25 cellular contexts compared by ENCODE assay signal in genomic region chr7:133746305-133746704, GRCh38.
"Had no signal": no experiment of that assay in that cellular context is flagged by ENCODE, and none has a peak within 500 bp of the region (broad histone marks: within the 10 kb centered on the region; RNA-seq: fewer than 3 reads in every experiment).

No MANE protein-coding gene starts in this region.

- H3K27me3 ChIP-seq: dorsolateral prefrontal cortex, esophagus muscularis mucosa, left lung, stomach, testis, upper lobe of right lung had no signal

- H3K27ac Mint-ChIP-seq: activated naive CD8-positive, alpha-beta T cell; activated T-helper 1 cell treated with anti-CD3 and anti-CD28 coated beads, Interleukin-12 subunit alpha, Interleukin-12 subunit beta, Interleukin-2, Interleukin-4 antibody, amounts not matched to agents 30 ng/mL and 10 ng/mL and 1 ng/mL, durations not matched to agents 14 hours and 24 hours and 36 hours; brain; nephron progenitor cell; stimulated activated effector memory CD8-positive, alpha-beta T cell treated with anti-CD3 and anti-CD28 coated beads, Interleukin-12 subunit alpha, Interleukin-12 subunit beta, amount 100 ng/mL, for 72 hours had no signal

- H3K4me3 Mint-ChIP-seq: activated naive CD8-positive, alpha-beta T cell; activated T-helper 1 cell treated with anti-CD3 and anti-CD28 coated beads, Interleukin-12 subunit alpha, Interleukin-12 subunit beta, Interleukin-2, Interleukin-4 antibody, amounts not matched to agents 30 ng/mL and 10 ng/mL and 1 ng/mL, durations not matched to agents 14 hours and 24 hours and 36 hours; brain; nephron progenitor cell; stimulated activated effector memory CD8-positive, alpha-beta T cell treated with anti-CD3 and anti-CD28 coated beads, Interleukin-12 subunit alpha, Interleukin-12 subunit beta, amount 100 ng/mL, for 72 hours had no signal

- H3K27ac ChIP-seq: dorsolateral prefrontal cortex, esophagus muscularis mucosa, left lung, skin epidermis, stomach, testis, upper lobe of right lung, WERI-Rb-1 had no signal

- ATAC-seq: right cardiac atrium; stimulated activated effector memory CD8-positive, alpha-beta T cell treated with anti-CD3 and anti-CD28 coated beads, Interleukin-12 subunit alpha, Interleukin-12 subunit beta, amount 100 ng/mL, for 72 hours had no signal

- H3K4me3 ChIP-seq: dorsolateral prefrontal cortex, esophagus muscularis mucosa, left lung, skin epidermis, stomach, testis, upper lobe of right lung had no signal

- FAIRE-seq: colon, endometrium had no signal

- H3K4me1 Mint-ChIP-seq: stimulated activated effector memory CD8-positive, alpha-beta T cell treated with anti-CD3 and anti-CD28 coated beads, Interleukin-12 subunit alpha, Interleukin-12 subunit beta, amount 100 ng/mL, for 72 hours had no signal

- H3K36me3 Mint-ChIP-seq: brain; stimulated activated effector memory CD8-positive, alpha-beta T cell treated with anti-CD3 and anti-CD28 coated beads, Interleukin-12 subunit alpha, Interleukin-12 subunit beta, amount 100 ng/mL, for 72 hours had no signal

- H3K9me3 Mint-ChIP-seq: activated T-helper 1 cell treated with anti-CD3 and anti-CD28 coated beads, Interleukin-12 subunit alpha, Interleukin-12 subunit beta, Interleukin-2, Interleukin-4 antibody, amounts not matched to agents 30 ng/mL and 10 ng/mL and 1 ng/mL, durations not matched to agents 14 hours and 24 hours and 36 hours; brain; nephron progenitor cell; stimulated activated effector memory CD8-positive, alpha-beta T cell treated with anti-CD3 and anti-CD28 coated beads, Interleukin-12 subunit alpha, Interleukin-12 subunit beta, amount 100 ng/mL, for 72 hours had no signal

- H3K9me3 ChIP-seq: esophagus muscularis mucosa, left lung, stomach, testis, upper lobe of right lung had no signal

- DNase-seq: activated CD4-positive, alpha-beta T cell treated with anti-CD3 and anti-CD28 coated beads, Interleukin-2, amount 50 U/mL, for 48 hours; activated gamma-delta T cell treated with Interleukin-2 at 50 U/mL for 16 hours; amniotic stem cell; central memory CD4-positive, alpha-beta T cell; dorsolateral prefrontal cortex; left lung; nephron progenitor cell; nucleus accumbens; right cardiac atrium; stimulated activated CD4-positive, alpha-beta T cell treated with anti-CD3 and anti-CD28 coated beads, Interleukin-15, amount 100 ng/mL, for 24 hours; stimulated activated CD4-positive, alpha-beta T cell treated with anti-CD3 and anti-CD28 coated beads, Interleukin-4, amount 100 ng/mL, for 24 hours; stomach; SW 1271; T-helper 2 cell; testis; upper lobe of right lung; WERI-Rb-1 had no signal

- H3K4me1 ChIP-seq: esophagus muscularis mucosa, left lung, testis, upper lobe of right lung had no signal

- H3K27me3 Mint-ChIP-seq: activated naive CD8-positive, alpha-beta T cell; brain had no signal

- H3K36me3 ChIP-seq: esophagus muscularis mucosa, left lung, stomach, upper lobe of right lung, WERI-Rb-1 had no signal
